Comparison of ENCODE assay signal across 8 cellular contexts in genomic region chr17:56914641-56915263, GRCh38. TPM values are rescaled to one million over a fixed set of nuclear protein-coding genes. Genes with fewer than 3 reads are reported as not detected.
DNase-seq lines count a peak whose midpoint lies in the region; ATAC-seq and TF ChIP-seq lines count a peak whose summit lies in the region.

No MANE protein-coding gene starts in this region.

- H3K4me3 ChIP-seq in BE2C (ENCODE audit: low read depth, low read length) (peak overlapping the region; percentile 92), HUES48 (ENCODE audit: low read depth, low read length) (peak overlapping the region; percentile 87), subcutaneous abdominal adipose tissue (ENCODE audit: low read depth in 1 of 5, low read length in 5 of 5) (peak overlapping the region; percentile 75 to 98 (median 97))

- H3K9me3 ChIP-seq in BE2C: no peaks in the 10 kb centered on the region
- no peaks in the 10 kb centered on the region for H3K9me3 ChIP-seq in HUES48 (ENCODE audit: control insufficient read depth, insufficient read depth, low read length)
- H3K9me3 ChIP-seq in subcutaneous abdominal adipose tissue (ENCODE audit: control insufficient read depth in 5 of 5, low read length in 5 of 5): peaks cover 0 to 4% (median 0%) of the 10 kb centered on the region in 5 donors

- H3K27me3 Mint-ChIP-seq in activated naive CD8-positive, alpha-beta T cell treated with anti-CD3 and anti-CD28 coated beads for 36 hours: no peaks in the 10 kb centered on the region
- peaks cover 2 to 8% (median 4%) of the 10 kb centered on the region in 3 donors for H3K27me3 Mint-ChIP-seq in immature natural killer cell (ENCODE audit: low read depth in 3 of 3)

- DNase-seq in BE2C: no peak
- no peak for DNase-seq in activated naive CD8-positive, alpha-beta T cell treated with anti-CD3 and anti-CD28 coated beads for 36 hours
- no peak for DNase-seq in immature natural killer cell
- DNase-seq in NCI-H526 treated with DMSO at 0.1 percent for 48 hours (lab: John Stamatoyannopoulos, UW): no peak
- DNase-seq in NCI-H2081 (lab: John Stamatoyannopoulos, UW): no peak

- TF ChIP-seq CTCF in BE2C (IDR thresholded peaks at IDR 0.05; ENCODE audit: low read depth, low read length): no peak

- H3K4me1 Mint-ChIP-seq in activated naive CD8-positive, alpha-beta T cell treated with anti-CD3 and anti-CD28 coated beads for 36 hours: peaks cover 48% of the 10 kb centered on the region
- H3K4me1 Mint-ChIP-seq in immature natural killer cell: peaks cover 39 to 42% of the 10 kb centered on the region in 2 donors

- peak overlapping the region; percentile 84 for H3K27ac Mint-ChIP-seq in activated naive CD8-positive, alpha-beta T cell treated with anti-CD3 and anti-CD28 coated beads for 36 hours
- H3K27ac Mint-ChIP-seq in immature natural killer cell: peak overlapping the region; percentile 74 to 93 (median 90)

- H3K36me3 ChIP-seq in BE2C: no peaks in the 10 kb centered on the region
- H3K36me3 ChIP-seq in HUES48 (ENCODE audit: control insufficient read depth, insufficient read depth, low read length): no peaks in the 10 kb centered on the region; the same call in 1 of the 2 replicates
- H3K36me3 ChIP-seq in subcutaneous abdominal adipose tissue (ENCODE audit: control insufficient read depth in 5 of 5, insufficient read depth in 5 of 5, low read length in 5 of 5): no peaks in the 10 kb centered on the region

- H3K9ac ChIP-seq in HUES48 (ENCODE audit: low read depth, low read length): peak overlapping the region; percentile 55; the same call in 1 of the 2 replicates
- H3K9ac ChIP-seq in subcutaneous abdominal adipose tissue (ENCODE audit: low read length in 5 of 5): peak overlapping the region; percentile 32 to 97 (median 96)

- peaks cover 14% of the 10 kb centered on the region for H3K9me3 Mint-ChIP-seq in activated naive CD8-positive, alpha-beta T cell treated with anti-CD3 and anti-CD28 coated beads for 36 hours
- peaks cover 0 to 9% (median 0%) of the 10 kb centered on the region in 6 donors for H3K9me3 Mint-ChIP-seq in immature natural killer cell

- H3K4me3 Mint-ChIP-seq in activated naive CD8-positive, alpha-beta T cell treated with anti-CD3 and anti-CD28 coated beads for 36 hours: peak overlapping the region; percentile 81
- H3K4me3 Mint-ChIP-seq in immature natural killer cell: peak overlapping the region; percentile 88 to 96 (median 93)

- peaks cover 42% of the 10 kb centered on the region for H3K36me3 Mint-ChIP-seq in activated naive CD8-positive, alpha-beta T cell treated with anti-CD3 and anti-CD28 coated beads for 36 hours
- peaks cover 0 to 4% (median 0%) of the 10 kb centered on the region in 3 donors for H3K36me3 Mint-ChIP-seq in immature natural killer cell

- H3K27ac ChIP-seq in HUES48 (ENCODE audit: low read depth, low read length) (no peak overlapping the region), subcutaneous abdominal adipose tissue (ENCODE audit: low read depth, low read length) (peak overlapping the region; percentile 95)

- no peak for ATAC-seq in GM21619 (IDR thresholded peaks at IDR 0.05; ENCODE audit: unreplicated experiment)

- 0 out of 2 replicates have a peak, but pooled peaks cover 4% of the 10 kb centered on the region for H3K4me1 ChIP-seq in BE2C
- peaks cover 9% of the 10 kb centered on the region; the same call in 1 of the 2 replicates for H3K4me1 ChIP-seq in HUES48 (ENCODE audit: control insufficient read depth, insufficient read depth, low read length)
- H3K4me1 ChIP-seq in subcutaneous abdominal adipose tissue (ENCODE audit: control insufficient read depth in 5 of 5, insufficient read depth in 5 of 5, low read length in 5 of 5): peaks cover 16 to 59% (median 51%) of the 10 kb centered on the region in 5 donors

- H3K27me3 ChIP-seq in BE2C (no peaks in the 10 kb centered on the region), HUES48 (ENCODE audit: control insufficient read depth, insufficient read depth, low read length) (peaks cover 27% of the 10 kb centered on the region), subcutaneous abdominal adipose tissue (ENCODE audit: control insufficient read depth in 5 of 5, insufficient read depth in 4 of 5, low read length in 5 of 5) (no peaks in the 10 kb centered on the region)

RNA-seq across cellular contexts. Expression of gene TRIM25, which starts 0.9 kb away (rescaled TPM):
- polyA plus RNA-seq in BE2C (2012; ENCODE audit: insufficient read depth, insufficient read length, low read depth): 9.6 TPM
- total RNA-seq in activated naive CD8-positive, alpha-beta T cell treated with anti-CD3 and anti-CD28 coated beads for 36 hours: 100 to 1,000 TPM; 109 to 115 TPM
- polyA plus RNA-seq in immature natural killer cell: 10 to 100 TPM in 1 of 3 donors, 1 to 10 TPM in 2; 3.8 to 10.7 (median 4.7) TPM

RNA-seq across cellular contexts. Expression of gene COIL, which starts 46.1 kb away (rescaled TPM):
- 32.4 TPM for polyA plus RNA-seq in BE2C (2012; ENCODE audit: insufficient read depth, insufficient read length, low read depth)
- total RNA-seq in activated naive CD8-positive, alpha-beta T cell treated with anti-CD3 and anti-CD28 coated beads for 36 hours: 10 to 100 TPM; 21.6 to 22.4 TPM
- polyA plus RNA-seq in immature natural killer cell: 10 to 100 TPM in 1 of 3 donors, 1 to 10 TPM in 2; 7.3 to 12.5 (median 9.8) TPM
